ENCODE assay signal across 27 cellular contexts in the genomic region with DNA sequence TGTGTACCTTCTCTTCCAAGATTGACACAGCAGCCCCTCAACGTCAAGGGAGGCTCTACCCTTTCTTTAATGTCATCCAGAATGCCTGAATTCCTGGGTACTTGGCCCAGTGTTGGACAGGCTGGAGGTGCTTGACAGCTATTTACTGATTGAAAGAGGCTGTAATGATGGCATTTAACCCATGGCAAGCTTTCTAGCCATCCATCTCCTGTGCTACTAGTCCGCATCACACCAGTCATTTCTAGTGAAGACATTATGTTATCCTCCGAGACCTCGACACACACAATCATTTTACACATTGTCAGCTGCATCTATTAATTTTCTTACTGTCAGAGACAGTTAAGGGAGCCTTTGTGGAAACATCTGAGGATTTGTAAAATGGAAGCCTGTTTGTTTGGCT.
"Had no signal": no experiment of that assay in that cellular context is flagged by ENCODE, and none has a peak within 500 bp of the region (broad histone marks: within the 10 kb centered on the region; RNA-seq: fewer than 3 reads in every experiment).

No MANE protein-coding gene starts in this region.

- H3K36me3 ChIP-seq: neural progenitor cell, ovary, right lobe of liver, sigmoid colon, stomach, thoracic aorta, thyroid gland, tibial nerve, upper lobe of right lung, uterus had no signal

- H3K9ac ChIP-seq: neural progenitor cell, parathyroid adenoma had no signal

- H3K27ac ChIP-seq: neural progenitor cell, ovary, parathyroid adenoma, psoas muscle, right lobe of liver, sigmoid colon, stomach, thoracic aorta, thyroid gland, tibial nerve, upper lobe of right lung, uterus had no signal

- H3K9me3 ChIP-seq: ovary, psoas muscle, right lobe of liver, sigmoid colon, stomach, thoracic aorta, thyroid gland, tibial nerve, upper lobe of right lung, uterus had no signal

- H3K4me2 ChIP-seq: neural progenitor cell had no signal

- DNase-seq: naive thymus-derived CD8-positive, alpha-beta T cell; nephron progenitor cell; occipital lobe; ovary; posterior cingulate gyrus; psoas muscle; right cardiac atrium; right lobe of liver; sigmoid colon; small intestine; stimulated activated CD4-positive, alpha-beta T cell treated with anti-CD3 and anti-CD28 coated beads, Interleukin-15, amount 100 ng/mL, for 24 hours; stimulated activated CD4-positive, alpha-beta T cell treated with anti-CD3 and anti-CD28 coated beads, Interleukin-2, amount 100 ng/mL, for 24 hours; stimulated activated CD4-positive, alpha-beta T cell treated with anti-CD3 and anti-CD28 coated beads, Interleukin-2, amount 100 ng/mL, for 48 hours; stimulated activated CD4-positive, alpha-beta T cell treated with anti-CD3 and anti-CD28 coated beads, Interleukin-4, amount 100 ng/mL, for 24 hours; stimulated activated naive B cell treated with anti-CD40 and anti-IgM and Interleukin-4, amounts not matched to agents 10 μg/mL and 1 μg/mL and 100 μg/mL, for 72 hours; stimulated activated naive CD4-positive, alpha-beta T cell treated with Interleukin-2 at 50 U/mL for 16 hours; stomach; thyroid gland; trophoblast cell; upper lobe of right lung; uterus had no signal

- ATAC-seq: naive thymus-derived CD8-positive, alpha-beta T cell; natural killer cell treated with Interleukin-12 subunit alpha and Interleukin-12 subunit beta and Interleukin-15 and Interleukin-18, amount 100 ng/mL, for 72 hours; psoas muscle; right cardiac atrium; right lobe of liver; stimulated activated effector memory CD8-positive, alpha-beta T cell treated with anti-CD3 and anti-CD28 coated beads, Interleukin-12 subunit alpha, Interleukin-12 subunit beta, amount 100 ng/mL, for 72 hours; stimulated activated naive B cell treated with anti-CD40 and anti-IgM and Interleukin-4, amounts not matched to agents 10 μg/mL and 1 μg/mL and 100 μg/mL, for 72 hours; upper lobe of right lung had no signal

- H3K27me3 ChIP-seq: ovary, right lobe of liver, sigmoid colon, thyroid gland, upper lobe of right lung, uterus had no signal

- H3K4me3 ChIP-seq: neural progenitor cell, ovary, psoas muscle, right lobe of liver, sigmoid colon, stomach, thoracic aorta, thyroid gland, tibial nerve, upper lobe of right lung, uterus had no signal

- H2AFZ ChIP-seq: neural progenitor cell, parathyroid adenoma had no signal

- H3K79me2 ChIP-seq: parathyroid adenoma had no signal
